15 cellular contexts compared by ENCODE assay signal in genomic region chr6:162728706-162729105, GRCh38. TPM values are rescaled to one million over a fixed set of nuclear protein-coding genes. Genes with fewer than 3 reads are reported as not detected.
DNase-seq lines count a peak whose midpoint lies in the region; ATAC-seq, FAIRE-seq and TF ChIP-seq lines count a peak whose summit lies in the region.
"Had no signal": no experiment of that assay in that cellular context is flagged by ENCODE, and none has a peak within 500 bp of the region (broad histone marks: within the 10 kb centered on the region; RNA-seq: fewer than 3 reads in every experiment).

No MANE protein-coding gene starts in this region.

- peaks cover 6% of the 10 kb centered on the region for H3K9me3 Mint-ChIP-seq in mesothelial cell of epicardium
- peaks cover 3% of the 10 kb centered on the region for H3K9me3 Mint-ChIP-seq in stimulated activated memory B cell treated with anti-CD40 and anti-IgM and Interleukin-4, amounts not matched to agents 10 μg/mL and 1 μg/mL and 100 μg/mL, for 72 hours

- no TSS peak for BruUV-seq in K562 (replicated peaks; lab: Mats Ljungman, UMichigan)

- peaks cover 2% of the 10 kb centered on the region for H3K27me3 Mint-ChIP-seq in mesothelial cell of epicardium (ENCODE audit: low read depth)
- no peaks in the 10 kb centered on the region for H3K27me3 Mint-ChIP-seq in stimulated activated memory B cell treated with anti-CD40 and anti-IgM and Interleukin-4, amounts not matched to agents 10 μg/mL and 1 μg/mL and 100 μg/mL, for 72 hours

- no peaks in the 10 kb centered on the region for H3F3A ChIP-seq in MM.1S (ENCODE audit: insufficient read depth, low read length)

- in situ Hi-C loops in K562 (cut with MboI), result no loop called here

- H3K4me1 ChIP-seq in K562 (replicated peaks in 1 of 2; ENCODE audit: control insufficient read depth in 2 of 2, insufficient read depth in 2 of 2, low read length in 2 of 2) (peaks cover 0 to 13% of the 10 kb centered on the region in 2 experiments; a peak in 3 of 5 replicates), MM.1S (ENCODE audit: low read length) (no peaks in the 10 kb centered on the region)

- H3K79me2 ChIP-seq in K562 (ENCODE audit: control insufficient read depth, insufficient read depth, low read length), result no peaks in the 10 kb centered on the region
- no peaks in the 10 kb centered on the region for H3K79me2 ChIP-seq in MM.1S (ENCODE audit: low read length)

- TF ChIP-seq CTCF in K562 (IDR thresholded peaks at IDR 0.05 in 2 of 3, conservative IDR thresholded peaks at IDR 0.05 in 1 of 3; ENCODE audit: insufficient read depth in 2 of 3, low read depth in 1 of 3, low read length in 3 of 3), result no peak
- no peak for TF ChIP-seq CTCF in mesothelial cell of epicardium (IDR thresholded peaks at IDR 0.05; ENCODE audit: unreplicated experiment)
- no peak for TF ChIP-seq CTCF in MM.1S (IDR thresholded peaks at IDR 0.05; ENCODE audit: low read length)

- CTCF ChIA-PET in K562 (lab: Yijun Ruan, JAX; ENCODE audit: low intra/inter-chr PET ratio), result no interaction called here

- no peak for TF ChIP-seq POLR2A in K562 (conservative IDR thresholded peaks at IDR 0.05)

- H4K20me1 ChIP-seq in K562 (replicated peaks; ENCODE audit: control insufficient read depth, insufficient read depth, low read length), result no peaks in the 10 kb centered on the region
- no peaks in the 10 kb centered on the region for H4K20me1 ChIP-seq in MM.1S (ENCODE audit: insufficient read depth, low read length)

- H2AFZ ChIP-seq in K562 (ENCODE audit: low read depth, low read length), result peak overlapping the region; percentile 71
- no peak overlapping the region for H2AFZ ChIP-seq in MM.1S (ENCODE audit: low read length)

- H3K4me3 Mint-ChIP-seq in mesothelial cell of epicardium, result peak overlapping the region; percentile 40
- H3K4me3 Mint-ChIP-seq in stimulated activated memory B cell treated with anti-CD40 and anti-IgM and Interleukin-4, amounts not matched to agents 10 μg/mL and 1 μg/mL and 100 μg/mL, for 72 hours, result no peak overlapping the region

- H3K4me3 ChIP-seq in K562 (no peak overlapping the region), MM.1S (ENCODE audit: low read length) (no peak overlapping the region)

- DNase-seq in NCI-H146 treated with DMSO at 0.1 percent for 48 hours (lab: John Stamatoyannopoulos, UW; ENCODE audit: unreplicated experiment) (peak; percentile 33), NCI-H146 (lab: John Stamatoyannopoulos, UW) (no peak), K562 (ENCODE audit: extremely low read depth in 1 of 4, low spot score in 3 of 4) (no peak), mesothelial cell of epicardium (ENCODE audit: low spot score in 2 of 2, unreplicated experiment in 2 of 2) (no peak), MM.1S (no peak), AG08396 (ENCODE audit: low spot score) (no peak), NCI-H1048 (lab: John Stamatoyannopoulos, UW) (no peak)
- DNase-seq: DMS153; IMR-90; NCI-H187 treated with DMSO at 0.1 percent for 48 hours; stimulated activated CD4-positive, alpha-beta T cell treated with anti-CD3 and anti-CD28 coated beads, Interleukin-1b, Interleukin-23, amount 100 ng/mL, for 48 hours had no signal

- no peak for TF ChIP-seq EP300 in K562 (IDR thresholded peaks at IDR 0.05; ENCODE audit: low read length)

- H3K27me3 ChIP-seq in K562 (ENCODE audit: control insufficient read depth in 2 of 2, insufficient read depth in 2 of 2, low read length in 2 of 2) (no peaks in the 10 kb centered on the region), MM.1S (replicated peaks; ENCODE audit: insufficient read depth, low read length) (no peaks in the 10 kb centered on the region)

- peaks cover 8% of the 10 kb centered on the region for H3K4me1 Mint-ChIP-seq in mesothelial cell of epicardium
- peaks cover 19% of the 10 kb centered on the region for H3K4me1 Mint-ChIP-seq in stimulated activated memory B cell treated with anti-CD40 and anti-IgM and Interleukin-4, amounts not matched to agents 10 μg/mL and 1 μg/mL and 100 μg/mL, for 72 hours

- POLR2A ChIA-PET in K562 (lab: Yijun Ruan, JAX), result interaction anchor here (0.6 kb wide), 1 partner anchor 1296 kb away, joined by 3 read pairs; no protein-coding TSS in a partner anchor

- H3K36me3 Mint-ChIP-seq in mesothelial cell of epicardium, result no peaks in the 10 kb centered on the region
- no peaks in the 10 kb centered on the region for H3K36me3 Mint-ChIP-seq in stimulated activated memory B cell treated with anti-CD40 and anti-IgM and Interleukin-4, amounts not matched to agents 10 μg/mL and 1 μg/mL and 100 μg/mL, for 72 hours

- intact Hi-C loops in K562 (cut with micrococcal nuclease), result no loop called here

- H3K27ac ChIP-seq in K562 (ENCODE audit: extremely low read depth, low read depth, low read length), result no peak overlapping the region
- H3K27ac ChIP-seq in MM.1S (ENCODE audit: low read length), result no peak overlapping the region
- H3K27ac ChIP-seq: 22Rv1, epithelial cell of prostate had no signal

- TF ChIP-seq RAD21 in K562 (CRISPR knock-in tag; conservative IDR thresholded peaks at IDR 0.05 in 1 of 2, IDR thresholded peaks at IDR 0.05 in 1 of 2), result no peak

- H3K9me2 ChIP-seq in MM.1S (replicated peaks; ENCODE audit: insufficient read depth, low read length), result no peaks in the 10 kb centered on the region

- no peak for FAIRE-seq in K562 (lab: Jason Lieb, UNC)

- H3K9me3 ChIP-seq in K562 (replicated peaks; ENCODE audit: control insufficient read depth, insufficient read depth, low read depth, low read length) (no peaks in the 10 kb centered on the region), MM.1S (replicated peaks; ENCODE audit: insufficient read depth, low read length) (no peaks in the 10 kb centered on the region)

- H3K9ac ChIP-seq in K562 (ENCODE audit: insufficient read depth in 1 of 2, low read depth in 2 of 2, low read length in 2 of 2) (no peak overlapping the region), MM.1S (ENCODE audit: low read length) (no peak overlapping the region)

- 0% methylated on average over 1 of the region's 1 CpG for WGBS in K562 (ENCODE audit: insufficient coverage, low coverage, missing lambda C conversion rate)

- ATAC-seq in K562, result no peak
- no peak for ATAC-seq in stimulated activated memory B cell treated with anti-CD40 and anti-IgM and Interleukin-4, amounts not matched to agents 10 μg/mL and 1 μg/mL and 100 μg/mL, for 72 hours

- no peak overlapping the region for H3K4me2 ChIP-seq in K562 (ENCODE audit: insufficient read depth, low read length)
- no peak overlapping the region for H3K4me2 ChIP-seq in MM.1S (ENCODE audit: low read depth, low read length)

- H3K27ac Mint-ChIP-seq in mesothelial cell of epicardium, result peak overlapping the region; percentile 93
- peak overlapping the region; percentile 87 for H3K27ac Mint-ChIP-seq in stimulated activated memory B cell treated with anti-CD40 and anti-IgM and Interleukin-4, amounts not matched to agents 10 μg/mL and 1 μg/mL and 100 μg/mL, for 72 hours

- no peaks in the 10 kb centered on the region for H3K9me1 ChIP-seq in K562 (ENCODE audit: control insufficient read depth, insufficient read depth, low read length)

- no peaks in the 10 kb centered on the region for H3K36me3 ChIP-seq in K562 (ENCODE audit: control insufficient read depth, insufficient read depth, low read length)
- H3K36me3 ChIP-seq in MM.1S (replicated peaks; ENCODE audit: insufficient read depth, low read length), result no peaks in the 10 kb centered on the region

TF ChIP-seq in K562, 482 proteins besides CTCF, POLR2A, EP300 and RAD21 (continues in another document):
- no peak for TF ChIP-seq STAT5B (CRISPR knock-in tag; IDR thresholded peaks at IDR 0.05)
- no peak for TF ChIP-seq ZNF274 (IDR thresholded peaks at IDR 0.05; ENCODE audit: borderline replicate concordance, low read depth, low read length)
- TF ChIP-seq ZNF830 (CRISPR knock-in tag; IDR thresholded peaks at IDR 0.05), result no peak

RNA-seq across cellular contexts. Expression of gene PACRG, which starts 0.9 kb away (rescaled TPM):
- not detected in 2 replicates for total RNA-seq in K562 (2011; cell fraction: chromatin; rRNA removed; ENCODE audit: low replicate concordance)
- not detected in 2 replicates for total RNA-seq in K562 (2011; cell fraction: nucleolus; rRNA removed)
- total RNA-seq in K562 (2011; cell fraction: nucleoplasm; rRNA removed), result not detected in 2 replicates
- not detected in 2 replicates for total RNA-seq in K562 (2014; rRNA removed)
- total RNA-seq in K562 (2014; rRNA removed; fragmentation: Illumina TruSeq; extraction: Trizol), result not detected in 2 replicates
- not detected in 2 replicates for total RNA-seq in K562 (2015; rRNA removed; fragmentation: Illumina TruSeq; extraction: Trizol)
- total RNA-seq in K562 (2021), result not detected in 2 replicates
- not detected in 2 replicates for polyA plus RNA-seq in K562 (2011; rRNA removed)
- 0.04 TPM in 1 of 2 replicates, not detected in the other for polyA plus RNA-seq in K562 (2011; cell fraction: cytosol; rRNA removed)
- not detected in 2 replicates for polyA plus RNA-seq in K562 (2011; cell fraction: nucleus; rRNA removed)
- not detected in 2 replicates for polyA plus RNA-seq in K562 (2012)
- not detected in 2 replicates for polyA plus RNA-seq in K562 (2014; fragmentation: Illumina TruSeq; extraction: Trizol)
- polyA plus RNA-seq in K562 (2014; fragmentation: Nextera tagmentation; extraction: Ambion mirVana), result not detected
- polyA plus RNA-seq in K562 (2014; rRNA removed), result 0.04 TPM in 1 of 2 replicates, not detected in the other
- polyA minus RNA-seq in K562 (2011; rRNA and poly(A)+ RNA removed), result 0.15 TPM in 1 of 2 replicates, not detected in the other
- polyA minus RNA-seq in K562 (2011; cell fraction: cytosol; rRNA and poly(A)+ RNA removed), result not detected in 2 replicates
- polyA minus RNA-seq in K562 (2011; cell fraction: nucleus; rRNA and poly(A)+ RNA removed), result not detected in 2 replicates
- total RNA-seq in mesothelial cell of epicardium, result 1.6 to 1.9 TPM (median 1.7 TPM) in 3 replicates
- total RNA-seq: IMR-90; T-helper 2 cell treated with Interferon-gamma antibody and Interleukin-4, amounts not matched to agents 100 ng/mL and 5 ng/mL, for 36 hours had no signal
- polyA plus RNA-seq: IMR-90 had no signal

RNA-seq across cellular contexts. Expression of gene PRKN, which starts 1.1 kb away (rescaled TPM):
- total RNA-seq in K562 (2011; cell fraction: chromatin; rRNA removed; ENCODE audit: low replicate concordance), result 3.5 and 6.2 TPM in 2 replicates
- 2.3 and 3.3 TPM in 2 replicates for total RNA-seq in K562 (2011; cell fraction: nucleolus; rRNA removed)
- total RNA-seq in K562 (2011; cell fraction: nucleoplasm; rRNA removed), result 2.5 and 10.8 TPM in 2 replicates
- 0.05 TPM in 1 of 2 replicates, not detected in the other for total RNA-seq in K562 (2014; rRNA removed)
- not detected in 2 replicates for total RNA-seq in K562 (2014; rRNA removed; fragmentation: Illumina TruSeq; extraction: Trizol)
- total RNA-seq in K562 (2015; rRNA removed; fragmentation: Illumina TruSeq; extraction: Trizol), result 0.22 and 1.7 TPM in 2 replicates
- total RNA-seq in K562 (2021), result 0.24 TPM in 1 of 2 replicates, not detected in the other
- polyA plus RNA-seq in K562 (2011; rRNA removed), result 0.89 and 0.96 TPM in 2 replicates
- polyA plus RNA-seq in K562 (2011; cell fraction: cytosol; rRNA removed), result 0.07 and 0.34 TPM in 2 replicates
- polyA plus RNA-seq in K562 (2011; cell fraction: nucleus; rRNA removed), result 0.33 and 1.1 TPM in 2 replicates
- 0.13 and 0.78 TPM in 2 replicates for polyA plus RNA-seq in K562 (2012)
- 0.03 and 0.06 TPM in 2 replicates for polyA plus RNA-seq in K562 (2014; fragmentation: Illumina TruSeq; extraction: Trizol)
- polyA plus RNA-seq in K562 (2014; fragmentation: Nextera tagmentation; extraction: Ambion mirVana), result under 1 TPM in 1 of 2 experiments, not detected in 1; 0.15 TPM
- 0.05 and 0.08 TPM in 2 replicates for polyA plus RNA-seq in K562 (2014; rRNA removed)
- polyA minus RNA-seq in K562 (2011; rRNA and poly(A)+ RNA removed), result 1.2 and 1.7 TPM in 2 replicates
- not detected in 2 replicates for polyA minus RNA-seq in K562 (2011; cell fraction: cytosol; rRNA and poly(A)+ RNA removed)
- 3.6 and 6.0 TPM in 2 replicates for polyA minus RNA-seq in K562 (2011; cell fraction: nucleus; rRNA and poly(A)+ RNA removed)
- 6.8 to 8.0 TPM (median 7.6 TPM) in 3 replicates for total RNA-seq in mesothelial cell of epicardium
